Comparison of ENCODE assay signal across 1 cellular context in genomic region chr12:76890407-76891143, GRCh38.
TF ChIP-seq lines count a peak whose summit lies in the region.

No MANE protein-coding gene starts in this region.

TF ChIP-seq in GM23338, 12 proteins besides CTCF, POLR2A, EP300 and RAD21 (continued from another document):
- TF ChIP-seq ETS1 (IDR thresholded peaks at IDR 0.05): no peak
- TF ChIP-seq ZNF331 (CRISPR knock-in tag; IDR thresholded peaks at IDR 0.05; ENCODE audit: low read depth): no peak
TF ChIP-seq in GM23338: peak in this region for 0.
